30 cellular contexts compared by ENCODE assay signal in the genomic region with DNA sequence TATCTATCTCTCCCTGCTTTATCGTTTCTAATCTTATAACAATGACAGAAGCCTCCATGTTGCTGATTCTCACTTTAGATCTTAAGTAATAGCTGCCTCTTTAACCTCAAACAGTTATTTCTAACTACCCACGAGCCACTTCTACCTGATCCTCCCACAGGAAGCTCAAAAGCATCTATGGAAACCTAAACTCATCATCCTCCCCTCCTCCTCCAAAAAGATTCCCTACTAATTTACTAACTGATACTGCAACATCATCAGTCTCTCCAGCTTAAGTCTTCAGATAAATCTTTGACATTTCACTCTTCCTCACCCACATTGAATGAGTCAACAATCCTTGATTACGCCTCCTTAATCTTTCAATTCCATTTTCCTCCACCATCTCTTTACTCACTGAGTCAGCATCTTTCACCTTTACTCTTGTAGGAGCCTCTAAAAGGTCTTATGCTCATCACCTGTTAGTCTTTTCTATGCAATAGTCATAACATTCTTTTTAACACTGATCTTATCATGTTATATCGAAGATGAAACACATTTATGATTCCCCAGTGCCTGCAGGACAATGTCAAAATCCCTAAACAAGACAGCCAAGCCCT.
"Had no signal": no experiment of that assay in that cellular context is flagged by ENCODE, and none has a peak within 500 bp of the region (broad histone marks: within the 10 kb centered on the region; RNA-seq: fewer than 3 reads in every experiment).

No MANE protein-coding gene starts in this region.

- H3K4me1 ChIP-seq: left ventricle myocardium inferior, sigmoid colon, spleen, tibial nerve, uterus had no signal

- ATAC-seq: natural killer cell; right cardiac atrium; stimulated activated memory B cell treated with anti-CD40 and anti-IgM and Interleukin-4, amounts not matched to agents 10 μg/mL and 1 μg/mL and 100 μg/mL, for 72 hours; stimulated activated naive CD8-positive, alpha-beta T cell treated with anti-CD3 and anti-CD28 coated beads, Interleukin-15, amount 100 ng/mL, for 72 hours had no signal

- H3K4me2 ChIP-seq: hepatocyte, neural progenitor cell had no signal

- H2AFZ ChIP-seq: hepatocyte, neural progenitor cell had no signal

- H3K27ac Mint-ChIP-seq: mesothelial cell of epicardium; natural killer cell; nephron progenitor cell; neural progenitor cell; progenitor cell of endocrine pancreas; stimulated activated memory B cell treated with anti-CD40 and anti-IgM and Interleukin-4, amounts not matched to agents 10 μg/mL and 1 μg/mL and 100 μg/mL, for 72 hours; stimulated activated naive CD8-positive, alpha-beta T cell treated with anti-CD3 and anti-CD28 coated beads, Interleukin-15, amount 100 ng/mL, for 72 hours; type B pancreatic cell had no signal

- H3K79me2 ChIP-seq: hepatocyte had no signal

- H3K27me3 ChIP-seq: hepatocyte, neural progenitor cell, neutrophil, ovary, sigmoid colon, spleen, tibial nerve, uterus had no signal

- H3K4me1 Mint-ChIP-seq: mesothelial cell of epicardium; naive B cell; natural killer cell; neural progenitor cell; stimulated activated memory B cell treated with anti-CD40 and anti-IgM and Interleukin-4, amounts not matched to agents 10 μg/mL and 1 μg/mL and 100 μg/mL, for 72 hours; stimulated activated naive CD8-positive, alpha-beta T cell treated with anti-CD3 and anti-CD28 coated beads, Interleukin-15, amount 100 ng/mL, for 72 hours had no signal

- DNase-seq: islet precursor cell; left ventricle myocardium inferior; mesendoderm; naive B cell; natural killer cell; nephron progenitor cell; occipital lobe; ovary; retina; right cardiac atrium; sigmoid colon; small intestine; spleen; stimulated activated CD4-positive, alpha-beta T cell treated with anti-CD3 and anti-CD28 coated beads, Interleukin-1b, Interleukin-23, amount 100 ng/mL, for 48 hours; stimulated activated CD4-positive, alpha-beta T cell treated with anti-CD3 and anti-CD28 coated beads, Interleukin-2, amount 100 ng/mL, for 48 hours; stimulated activated CD4-positive, alpha-beta T cell treated with anti-CD3 and anti-CD28 coated beads, Interleukin-4, amount 100 ng/mL, for 4 hours; stimulated activated CD8-positive, alpha-beta memory T cell treated with anti-CD3 and anti-CD28 coated beads, Interleukin-4, amount 100 ng/mL, for 48 hours; stimulated activated naive CD4-positive, alpha-beta T cell treated with Interleukin-2 at 50 U/mL for 16 hours; stimulated activated naive CD8-positive, alpha-beta T cell treated with anti-CD3 and anti-CD28 coated beads, Interleukin-15, amount 100 ng/mL, for 72 hours; substantia nigra; uterus had no signal

- H3K36me3 Mint-ChIP-seq: mesothelial cell of epicardium; naive B cell; natural killer cell; neural progenitor cell; stimulated activated memory B cell treated with anti-CD40 and anti-IgM and Interleukin-4, amounts not matched to agents 10 μg/mL and 1 μg/mL and 100 μg/mL, for 72 hours; type B pancreatic cell had no signal

- H3K4me3 ChIP-seq: hepatocyte, left ventricle myocardium inferior, lung, neural progenitor cell, ovary, sigmoid colon, spleen, tibial nerve, uterus had no signal

- H3K9me3 ChIP-seq: neutrophil, sigmoid colon, uterus had no signal

- H3K27ac ChIP-seq: hepatocyte, left ventricle myocardium inferior, neural progenitor cell, neutrophil, ovary, sigmoid colon, spleen, tibial nerve, uterus had no signal

- H3K27me3 Mint-ChIP-seq: naive B cell; stimulated activated memory B cell treated with anti-CD40 and anti-IgM and Interleukin-4, amounts not matched to agents 10 μg/mL and 1 μg/mL and 100 μg/mL, for 72 hours had no signal

- H3K36me3 ChIP-seq: left ventricle myocardium inferior, neural progenitor cell, neutrophil, ovary, sigmoid colon, spleen, tibial nerve, uterus had no signal

- H3K9me3 Mint-ChIP-seq: type B pancreatic cell had no signal

- H3K4me3 Mint-ChIP-seq: mesothelial cell of epicardium; naive B cell; natural killer cell; nephron progenitor cell; neural progenitor cell; stimulated activated memory B cell treated with anti-CD40 and anti-IgM and Interleukin-4, amounts not matched to agents 10 μg/mL and 1 μg/mL and 100 μg/mL, for 72 hours; stimulated activated naive CD8-positive, alpha-beta T cell treated with anti-CD3 and anti-CD28 coated beads, Interleukin-15, amount 100 ng/mL, for 72 hours; type B pancreatic cell had no signal
